Comparison of ENCODE assay signal across 8 cellular contexts in genomic region chr12:119036878-119037493, GRCh38. TPM values are rescaled to one million over a fixed set of nuclear protein-coding genes. Genes with fewer than 3 reads are reported as not detected.
DNase-seq lines count a peak whose midpoint lies in the region; ATAC-seq and TF ChIP-seq lines count a peak whose summit lies in the region.

No MANE protein-coding gene starts in this region.

- no peaks in the 10 kb centered on the region for H4K20me1 ChIP-seq in neural cell (ENCODE audit: insufficient read depth)

- DNase-seq in cardiac muscle cell (ENCODE audit: low read depth in 1 of 2, low spot score in 1 of 2), result peak; percentile 13 to 41
- DNase-seq in left ventricle myocardium superior, result no peak
- peak; percentile 12 for DNase-seq in LoVo (ENCODE audit: low spot score)
- DNase-seq in body of pancreas, result peak; percentile 13 to 40 (median 20)
- no peak for DNase-seq in glomerular visceral epithelial cell (ENCODE audit: extremely low spot score)

- H3K27me3 ChIP-seq in cardiac muscle cell (no peaks in the 10 kb centered on the region), body of pancreas (no peaks in the 10 kb centered on the region), neural cell (ENCODE audit: insufficient read depth, low read depth, low read length) (no peaks in the 10 kb centered on the region)

- no peaks in the 10 kb centered on the region for H3F3A ChIP-seq in neural cell (ENCODE audit: insufficient read depth, low read length, poor library complexity, severe bottlenecking)

- H3K4me3 ChIP-seq in cardiac muscle cell (no peak overlapping the region), body of pancreas (no peak overlapping the region), neural cell (ENCODE audit: low read length) (no peak overlapping the region)

- no peak for TF ChIP-seq POLR2A in body of pancreas (IDR thresholded peaks at IDR 0.05)

- TF ChIP-seq EP300 in neural cell (conservative IDR thresholded peaks at IDR 0.05; ENCODE audit: poor library complexity, severe bottlenecking), result no peak

- peaks cover 7% of the 10 kb centered on the region for H3K79me2 ChIP-seq in neural cell (replicated peaks; ENCODE audit: insufficient read depth, low read length)

- TF ChIP-seq CTCF in cardiac muscle cell (IDR thresholded peaks at IDR 0.05; ENCODE audit: low read depth, low read length) (peak; percentile 42), body of pancreas (IDR thresholded peaks at IDR 0.05) (peak; percentile 16 to 55 (median 48)), neural cell (IDR thresholded peaks at IDR 0.05; ENCODE audit: poor library complexity, severe bottlenecking) (no peak)

- ATAC-seq in left ventricle myocardium superior (no peak), body of pancreas (no peak), HG03460 (IDR thresholded peaks at IDR 0.05; ENCODE audit: unreplicated experiment) (no peak), HG02623 (IDR thresholded peaks at IDR 0.05; ENCODE audit: unreplicated experiment) (no peak)

- H3K36me3 ChIP-seq in cardiac muscle cell (no peaks in the 10 kb centered on the region), body of pancreas (replicated peaks in 1 of 2; ENCODE audit: insufficient read depth in 1 of 2, low read depth in 2 of 2) (no peaks in the 10 kb centered on the region), neural cell (ENCODE audit: insufficient read depth, low read length) (no peaks in the 10 kb centered on the region)

- H3K9me2 ChIP-seq in neural cell (ENCODE audit: insufficient read depth, low read length), result no peaks in the 10 kb centered on the region

- TF ChIP-seq RAD21 in neural cell (conservative IDR thresholded peaks at IDR 0.05), result no peak

- no peak overlapping the region for H3K4me2 ChIP-seq in neural cell (ENCODE audit: low read length)

- WGBS in body of pancreas, 2 donors, result 40 to 46% methylated on average over 13 of the region's 13 CpGs

- H3K9ac ChIP-seq in neural cell (ENCODE audit: low read length), result no peak overlapping the region

- no peak overlapping the region for H3K27ac ChIP-seq in cardiac muscle cell
- H3K27ac ChIP-seq in body of pancreas, result no peak overlapping the region
- H3K27ac ChIP-seq in neural cell (ENCODE audit: low read length), result no peak overlapping the region

- no peaks in the 10 kb centered on the region for H3K9me3 ChIP-seq in cardiac muscle cell (ENCODE audit: low read depth)
- no peaks in the 10 kb centered on the region for H3K9me3 ChIP-seq in body of pancreas
- H3K9me3 ChIP-seq in neural cell (ENCODE audit: low read length), result no peaks in the 10 kb centered on the region

- intact Hi-C loops in left ventricle myocardium superior (cut with micrococcal nuclease), result no loop called here
- intact Hi-C loops in body of pancreas (cut with DNase I), result loop anchor here (10.0 kb wide), 1 partner anchor 632 kb away; no protein-coding TSS in a partner anchor

- no peaks in the 10 kb centered on the region for H3K4me1 ChIP-seq in cardiac muscle cell (ENCODE audit: low read depth)
- no peaks in the 10 kb centered on the region for H3K4me1 ChIP-seq in body of pancreas

- H2AFZ ChIP-seq in neural cell (ENCODE audit: low read depth, low read length), result no peak overlapping the region

TF ChIP-seq in neural cell, 6 proteins besides CTCF, POLR2A, EP300 and RAD21:
- peak; percentile 29 for TF ChIP-seq SMC3 (conservative IDR thresholded peaks at IDR 0.05; ENCODE audit: poor library complexity)
- no peak for TF ChIP-seq REST (IDR thresholded peaks at IDR 0.05; ENCODE audit: borderline replicate concordance)

RNA-seq across cellular contexts. Expression of gene SRRM4, which starts 55.6 kb away (rescaled TPM):
- total RNA-seq in cardiac muscle cell, result 0.14 and 0.21 TPM in 2 replicates
- 0.46 and 0.92 TPM in 2 replicates for polyA plus RNA-seq in cardiac muscle cell
- total RNA-seq in left ventricle myocardium superior, result 0.42 TPM
- total RNA-seq in body of pancreas, result not detected
- polyA plus RNA-seq in neural cell, result 9.9 and 10.5 TPM in 2 replicates
- 11.2 and 18.6 TPM in 2 replicates for polyA minus RNA-seq in neural cell

Comparison
In these comparisons a context has a peak if more than half of its experiments do, and no peak if none do; other contexts are left out.
1. DNase-seq: peak in cardiac muscle cell (2 of 2), LoVo (single experiment) and body of pancreas (4 of 4); none in left ventricle myocardium superior (single experiment) and glomerular visceral epithelial cell (single experiment).